1 cellular context compared by ENCODE assay signal in the genomic region with DNA sequence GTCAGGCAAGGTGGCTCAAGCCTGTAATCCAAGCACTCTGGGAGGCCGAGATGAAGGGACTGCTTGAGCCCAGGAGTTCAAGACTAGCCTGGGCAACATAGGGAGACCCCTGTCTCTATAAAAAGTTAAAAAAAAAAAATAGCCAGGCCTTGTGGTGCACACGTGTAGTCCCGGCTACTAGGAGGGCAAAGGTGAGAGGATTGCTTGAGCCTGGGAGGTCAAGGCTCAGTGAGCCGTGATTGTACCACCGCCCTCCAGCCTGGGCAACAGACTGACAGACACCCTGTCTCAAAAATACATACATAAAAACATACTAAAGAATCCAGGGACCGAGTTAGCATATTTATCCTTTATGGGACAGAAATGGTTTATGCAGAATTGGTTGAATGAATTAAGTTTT.
TF ChIP-seq lines count a peak whose summit lies in the region.

No MANE protein-coding gene starts in this region.

TF ChIP-seq in HepG2, 621 proteins besides CTCF, POLR2A, EP300 and RAD21:
- TF ChIP-seq NR2F6 (IDR thresholded peaks at IDR 0.05) (peak; percentile 49; the same call in 1 of the 2 replicates), NR2F6 (CRISPR knock-in tag; IDR thresholded peaks at IDR 0.05) (peak; percentile 46; the same call in 1 of the 2 replicates), ATF7-NPFF (CRISPR knock-in tag; IDR thresholded peaks at IDR 0.05; ENCODE audit: low read depth) (no peak), RARA (CRISPR knock-in tag; IDR thresholded peaks at IDR 0.05) (peak; percentile 60), NR2C2 (CRISPR knock-in tag; IDR thresholded peaks at IDR 0.05; ENCODE audit: borderline replicate concordance) (peak; percentile 65; the same call in 1 of the 2 replicates), NR2F1 (CRISPR knock-in tag; IDR thresholded peaks at IDR 0.05) (peak in 1 of 2 experiments; percentile 60; a peak in 1 of 4 replicates), SALL1 (CRISPR knock-in tag; IDR thresholded peaks at IDR 0.05) (peak; percentile 45; the same call in 1 of the 2 replicates), YEATS2 (CRISPR knock-in tag; IDR thresholded peaks at IDR 0.05; ENCODE audit: borderline replicate concordance) (no peak), RXRB (CRISPR knock-in tag; IDR thresholded peaks at IDR 0.05; ENCODE audit: borderline replicate concordance) (peak; percentile 54; the same call in 1 of the 2 replicates), ZNF296 (CRISPR knock-in tag; conservative IDR thresholded peaks at IDR 0.05) (no peak), GFI1 (CRISPR knock-in tag; IDR thresholded peaks at IDR 0.05; ENCODE audit: borderline replicate concordance) (peak; percentile 84), GATAD2A (CRISPR knock-in tag; IDR thresholded peaks at IDR 0.05) (peak; percentile 38), MED1 (CRISPR knock-in tag; IDR thresholded peaks at IDR 0.05) (0 out of 2 replicates have a peak, but pooled peaks have one; percentile 23), RXRA (CRISPR knock-in tag; IDR thresholded peaks at IDR 0.05) (peak; percentile 32; the same call in 1 of the 2 replicates), HNF4A (CRISPR knock-in tag; IDR thresholded peaks at IDR 0.05) (peak; percentile 56; the same call in 1 of the 2 replicates), ZNF121 (CRISPR knock-in tag; IDR thresholded peaks at IDR 0.05) (peak; percentile 47; the same call in 1 of the 2 replicates), PPARG (CRISPR knock-in tag; conservative IDR thresholded peaks at IDR 0.05) (peak; percentile 82), PRPF4 (IDR thresholded peaks at IDR 0.05; ENCODE audit: low read depth, low read length, poor library complexity, severe bottlenecking) (no peak)
- TF ChIP-seq, protein P1, sequence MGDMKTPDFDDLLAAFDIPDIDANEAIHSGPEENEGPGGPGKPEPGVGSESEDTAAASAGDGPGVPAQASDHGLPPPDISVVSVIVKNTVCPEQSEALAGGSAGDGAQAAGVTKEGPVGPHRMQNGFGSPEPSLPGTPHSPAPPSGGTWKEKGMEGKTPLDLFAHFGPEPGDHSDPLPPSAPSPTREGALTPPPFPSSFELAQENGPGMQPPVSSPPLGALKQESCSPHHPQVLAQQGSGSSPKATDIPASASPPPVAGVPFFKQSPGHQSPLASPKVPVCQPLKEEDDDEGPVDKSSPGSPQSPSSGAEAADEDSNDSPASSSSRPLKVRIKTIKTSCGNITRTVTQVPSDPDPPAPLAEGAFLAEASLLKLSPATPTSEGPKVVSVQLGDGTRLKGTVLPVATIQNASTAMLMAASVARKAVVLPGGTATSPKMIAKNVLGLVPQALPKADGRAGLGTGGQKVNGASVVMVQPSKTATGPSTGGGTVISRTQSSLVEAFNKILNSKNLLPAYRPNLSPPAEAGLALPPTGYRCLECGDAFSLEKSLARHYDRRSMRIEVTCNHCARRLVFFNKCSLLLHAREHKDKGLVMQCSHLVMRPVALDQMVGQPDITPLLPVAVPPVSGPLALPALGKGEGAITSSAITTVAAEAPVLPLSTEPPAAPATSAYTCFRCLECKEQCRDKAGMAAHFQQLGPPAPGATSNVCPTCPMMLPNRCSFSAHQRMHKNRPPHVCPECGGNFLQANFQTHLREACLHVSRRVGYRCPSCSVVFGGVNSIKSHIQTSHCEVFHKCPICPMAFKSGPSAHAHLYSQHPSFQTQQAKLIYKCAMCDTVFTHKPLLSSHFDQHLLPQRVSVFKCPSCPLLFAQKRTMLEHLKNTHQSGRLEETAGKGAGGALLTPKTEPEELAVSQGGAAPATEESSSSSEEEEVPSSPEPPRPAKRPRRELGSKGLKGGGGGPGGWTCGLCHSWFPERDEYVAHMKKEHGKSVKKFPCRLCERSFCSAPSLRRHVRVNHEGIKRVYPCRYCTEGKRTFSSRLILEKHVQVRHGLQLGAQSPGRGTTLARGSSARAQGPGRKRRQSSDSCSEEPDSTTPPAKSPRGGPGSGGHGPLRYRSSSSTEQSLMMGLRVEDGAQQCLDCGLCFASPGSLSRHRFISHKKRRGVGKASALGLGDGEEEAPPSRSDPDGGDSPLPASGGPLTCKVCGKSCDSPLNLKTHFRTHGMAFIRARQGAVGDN (CRISPR knock-in tag; IDR thresholded peaks at IDR 0.05), result peak; percentile 30; the same call in 1 of the 2 replicates
- TF ChIP-seq, protein P2, sequence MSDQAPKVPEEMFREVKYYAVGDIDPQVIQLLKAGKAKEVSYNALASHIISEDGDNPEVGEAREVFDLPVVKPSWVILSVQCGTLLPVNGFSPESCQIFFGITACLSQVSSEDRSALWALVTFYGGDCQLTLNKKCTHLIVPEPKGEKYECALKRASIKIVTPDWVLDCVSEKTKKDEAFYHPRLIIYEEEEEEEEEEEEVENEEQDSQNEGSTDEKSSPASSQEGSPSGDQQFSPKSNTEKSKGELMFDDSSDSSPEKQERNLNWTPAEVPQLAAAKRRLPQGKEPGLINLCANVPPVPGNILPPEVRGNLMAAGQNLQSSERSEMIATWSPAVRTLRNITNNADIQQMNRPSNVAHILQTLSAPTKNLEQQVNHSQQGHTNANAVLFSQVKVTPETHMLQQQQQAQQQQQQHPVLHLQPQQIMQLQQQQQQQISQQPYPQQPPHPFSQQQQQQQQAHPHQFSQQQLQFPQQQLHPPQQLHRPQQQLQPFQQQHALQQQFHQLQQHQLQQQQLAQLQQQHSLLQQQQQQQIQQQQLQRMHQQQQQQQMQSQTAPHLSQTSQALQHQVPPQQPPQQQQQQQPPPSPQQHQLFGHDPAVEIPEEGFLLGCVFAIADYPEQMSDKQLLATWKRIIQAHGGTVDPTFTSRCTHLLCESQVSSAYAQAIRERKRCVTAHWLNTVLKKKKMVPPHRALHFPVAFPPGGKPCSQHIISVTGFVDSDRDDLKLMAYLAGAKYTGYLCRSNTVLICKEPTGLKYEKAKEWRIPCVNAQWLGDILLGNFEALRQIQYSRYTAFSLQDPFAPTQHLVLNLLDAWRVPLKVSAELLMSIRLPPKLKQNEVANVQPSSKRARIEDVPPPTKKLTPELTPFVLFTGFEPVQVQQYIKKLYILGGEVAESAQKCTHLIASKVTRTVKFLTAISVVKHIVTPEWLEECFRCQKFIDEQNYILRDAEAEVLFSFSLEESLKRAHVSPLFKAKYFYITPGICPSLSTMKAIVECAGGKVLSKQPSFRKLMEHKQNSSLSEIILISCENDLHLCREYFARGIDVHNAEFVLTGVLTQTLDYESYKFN (CRISPR knock-in tag; conservative IDR thresholded peaks at IDR 0.05), result 0 out of 2 replicates have a peak, but pooled peaks have one; percentile 26
- TF ChIP-seq, protein P3, sequence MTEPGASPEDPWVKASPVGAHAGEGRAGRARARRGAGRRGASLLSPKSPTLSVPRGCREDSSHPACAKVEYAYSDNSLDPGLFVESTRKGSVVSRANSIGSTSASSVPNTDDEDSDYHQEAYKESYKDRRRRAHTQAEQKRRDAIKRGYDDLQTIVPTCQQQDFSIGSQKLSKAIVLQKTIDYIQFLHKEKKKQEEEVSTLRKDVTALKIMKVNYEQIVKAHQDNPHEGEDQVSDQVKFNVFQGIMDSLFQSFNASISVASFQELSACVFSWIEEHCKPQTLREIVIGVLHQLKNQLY (CRISPR knock-in tag; IDR thresholded peaks at IDR 0.05), result peak; percentile 49; the same call in 1 of the 2 replicates
- TF ChIP-seq, protein P4, sequence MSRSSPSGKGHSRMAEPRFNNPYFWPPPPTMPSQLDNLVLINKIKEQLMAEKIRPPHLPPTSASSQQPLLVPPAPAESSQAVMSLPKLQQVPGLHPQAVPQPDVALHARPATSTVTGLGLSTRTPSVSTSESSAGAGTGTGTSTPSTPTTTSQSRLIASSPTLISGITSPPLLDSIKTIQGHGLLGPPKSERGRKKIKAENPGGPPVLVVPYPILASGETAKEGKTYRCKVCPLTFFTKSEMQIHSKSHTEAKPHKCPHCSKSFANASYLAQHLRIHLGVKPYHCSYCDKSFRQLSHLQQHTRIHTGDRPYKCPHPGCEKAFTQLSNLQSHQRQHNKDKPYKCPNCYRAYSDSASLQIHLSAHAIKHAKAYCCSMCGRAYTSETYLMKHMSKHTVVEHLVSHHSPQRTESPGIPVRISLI (CRISPR knock-in tag; IDR thresholded peaks at IDR 0.05; ENCODE audit: borderline replicate concordance), result peak; percentile 82; the same call in 1 of the 2 replicates
- TF ChIP-seq, protein P5, sequence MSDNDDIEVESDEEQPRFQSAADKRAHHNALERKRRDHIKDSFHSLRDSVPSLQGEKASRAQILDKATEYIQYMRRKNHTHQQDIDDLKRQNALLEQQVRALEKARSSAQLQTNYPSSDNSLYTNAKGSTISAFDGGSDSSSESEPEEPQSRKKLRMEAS (IDR thresholded peaks at IDR 0.05), result peak; percentile 60; the same call in 1 of the 2 replicates
- TF ChIP-seq, protein P6, sequence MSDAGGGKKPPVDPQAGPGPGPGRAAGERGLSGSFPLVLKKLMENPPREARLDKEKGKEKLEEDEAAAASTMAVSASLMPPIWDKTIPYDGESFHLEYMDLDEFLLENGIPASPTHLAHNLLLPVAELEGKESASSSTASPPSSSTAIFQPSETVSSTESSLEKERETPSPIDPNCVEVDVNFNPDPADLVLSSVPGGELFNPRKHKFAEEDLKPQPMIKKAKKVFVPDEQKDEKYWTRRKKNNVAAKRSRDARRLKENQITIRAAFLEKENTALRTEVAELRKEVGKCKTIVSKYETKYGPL (CRISPR knock-in tag; IDR thresholded peaks at IDR 0.05), result no peak
